Comparison of ENCODE assay signal across 15 cellular contexts in the genomic region with DNA sequence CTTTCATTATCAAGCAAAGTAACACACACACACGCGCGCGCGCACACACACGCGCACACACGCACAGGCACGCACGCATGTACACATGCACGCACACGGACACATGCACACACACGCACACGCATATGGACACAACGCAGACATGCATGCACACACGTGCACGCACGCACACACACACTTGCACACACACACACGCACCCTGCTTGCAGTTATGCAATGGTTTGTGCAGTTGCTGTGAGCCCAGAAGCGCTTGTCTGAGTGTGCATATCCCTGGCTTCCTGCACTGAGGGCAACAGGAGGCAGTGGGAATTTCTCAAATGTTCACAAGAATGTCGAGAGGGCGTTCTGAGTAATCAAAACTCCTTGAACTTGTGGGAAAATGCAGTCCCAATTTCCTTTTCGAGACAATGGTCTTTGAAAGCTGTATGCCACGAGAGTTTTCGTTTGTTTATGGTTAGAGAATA. TPM values are rescaled to one million over a fixed set of nuclear protein-coding genes. Genes with fewer than 3 reads are reported as not detected.
DNase-seq lines count a peak whose midpoint lies in the region; ATAC-seq and TF ChIP-seq lines count a peak whose summit lies in the region.
"Had no signal": no experiment of that assay in that cellular context is flagged by ENCODE, and none has a peak within 500 bp of the region (broad histone marks: within the 10 kb centered on the region; RNA-seq: fewer than 3 reads in every experiment).

No MANE protein-coding gene starts in this region.

- intact Hi-C loops in stomach (cut with DNase I; ENCODE audit: low total_unique reads) = no loop called here

- no peak for TF ChIP-seq CTCF in cardiac fibroblast (IDR thresholded peaks at IDR 0.05; ENCODE audit: low read depth, low read length)
- no peak for TF ChIP-seq CTCF in stomach (IDR thresholded peaks at IDR 0.05)

- no peak for TF ChIP-seq EP300 in stomach (IDR thresholded peaks at IDR 0.05)

- no peaks in the 10 kb centered on the region for H3K9me3 ChIP-seq in stomach

- peak overlapping the region in 3 of 5 donors; percentile 4 to 45 (median 31) for H3K27ac ChIP-seq in stomach
- H3K27ac ChIP-seq: WERI-Rb-1 had no signal

- peaks cover 8 to 34% (median 23%) of the 10 kb centered on the region in 4 donors for H3K4me1 ChIP-seq in stomach

- H3K4me3 ChIP-seq in cardiac fibroblast (replicated peaks in 1 of 2; ENCODE audit: low read depth in 2 of 2, low read length in 2 of 2) (no peak overlapping the region), stomach (no peak overlapping the region)

- WGBS in stomach, 5 donors = 70 to 83% (median 80%) methylated on average over 25 of the region's 25 CpGs

- DNase-seq in HT1080 (ENCODE audit: low read depth) (peak; percentile 34), cardiac fibroblast (ENCODE audit: low read depth in 2 of 2) (peak; percentile 63 to 80), left lobe of liver (ENCODE audit: low spot score) (no peak), stomach (no peak), HuH-7.5 (ENCODE audit: low spot score) (no peak), ureter (ENCODE audit: low spot score) (no peak)
- DNase-seq: activated CD8-positive, alpha-beta T cell treated with anti-CD3 and anti-CD28 coated beads for 36 hours; activated naive CD8-positive, alpha-beta T cell treated with anti-CD3 and anti-CD28 coated beads, Interleukin-2, amount 50 U/mL, for 24 hours; Kasumi-1; NCI-H1105 treated with DMSO at 0.1 percent for 48 hours; NCI-H2171; T-cell; WERI-Rb-1 had no signal

- TF ChIP-seq POLR2A in stomach (IDR thresholded peaks at IDR 0.05) = no peak

- H3K27me3 ChIP-seq in stomach = no peaks in the 10 kb centered on the region

- peak; percentile 36 for ATAC-seq in left lobe of liver
- ATAC-seq in GM18520 (IDR thresholded peaks at IDR 0.05; ENCODE audit: unreplicated experiment) = no peak
- ATAC-seq in GM18498 (IDR thresholded peaks at IDR 0.05; ENCODE audit: unreplicated experiment) = no peak
- ATAC-seq: activated CD8-positive, alpha-beta T cell treated with anti-CD3 and anti-CD28 coated beads for 36 hours; activated naive CD8-positive, alpha-beta T cell treated with anti-CD3 and anti-CD28 coated beads, Interleukin-2, amount 50 U/mL, for 24 hours; T-cell had no signal

- H3K36me3 ChIP-seq in stomach = no peaks in the 10 kb centered on the region
- H3K36me3 ChIP-seq: WERI-Rb-1 had no signal

RNA-seq across cellular contexts. Expression of a gene that starts 41.6 kb away (rescaled TPM):
- 42.9 and 49.7 TPM in 2 replicates for total RNA-seq in HT1080 (2014; rRNA removed; shearing (Covaris generic))
- 17.4 and 20.5 TPM in 2 replicates for polyA plus RNA-seq in HT1080 (2015; cell fraction: cytosol; rRNA removed)
- 30.2 and 34.7 TPM in 2 replicates for polyA plus RNA-seq in HT1080 (2015; cell fraction: nucleus; rRNA removed)
- total RNA-seq in left lobe of liver (116 TPM), stomach (100 to 1,000 TPM; 166 to 605 (median 226) TPM), ureter (152 TPM)
- 100 to 1,000 TPM; 107 to 136 (median 131) TPM for polyA plus RNA-seq in stomach

Comparison
In these comparisons a context has a peak if more than half of its experiments do, and no peak if none do; other contexts are left out.
1. DNase-seq: peak in HT1080 (single experiment) and cardiac fibroblast (2 of 2); none in left lobe of liver (single experiment), stomach (single experiment), HuH-7.5 (single experiment) and ureter (single experiment).